In the genomic region with DNA sequence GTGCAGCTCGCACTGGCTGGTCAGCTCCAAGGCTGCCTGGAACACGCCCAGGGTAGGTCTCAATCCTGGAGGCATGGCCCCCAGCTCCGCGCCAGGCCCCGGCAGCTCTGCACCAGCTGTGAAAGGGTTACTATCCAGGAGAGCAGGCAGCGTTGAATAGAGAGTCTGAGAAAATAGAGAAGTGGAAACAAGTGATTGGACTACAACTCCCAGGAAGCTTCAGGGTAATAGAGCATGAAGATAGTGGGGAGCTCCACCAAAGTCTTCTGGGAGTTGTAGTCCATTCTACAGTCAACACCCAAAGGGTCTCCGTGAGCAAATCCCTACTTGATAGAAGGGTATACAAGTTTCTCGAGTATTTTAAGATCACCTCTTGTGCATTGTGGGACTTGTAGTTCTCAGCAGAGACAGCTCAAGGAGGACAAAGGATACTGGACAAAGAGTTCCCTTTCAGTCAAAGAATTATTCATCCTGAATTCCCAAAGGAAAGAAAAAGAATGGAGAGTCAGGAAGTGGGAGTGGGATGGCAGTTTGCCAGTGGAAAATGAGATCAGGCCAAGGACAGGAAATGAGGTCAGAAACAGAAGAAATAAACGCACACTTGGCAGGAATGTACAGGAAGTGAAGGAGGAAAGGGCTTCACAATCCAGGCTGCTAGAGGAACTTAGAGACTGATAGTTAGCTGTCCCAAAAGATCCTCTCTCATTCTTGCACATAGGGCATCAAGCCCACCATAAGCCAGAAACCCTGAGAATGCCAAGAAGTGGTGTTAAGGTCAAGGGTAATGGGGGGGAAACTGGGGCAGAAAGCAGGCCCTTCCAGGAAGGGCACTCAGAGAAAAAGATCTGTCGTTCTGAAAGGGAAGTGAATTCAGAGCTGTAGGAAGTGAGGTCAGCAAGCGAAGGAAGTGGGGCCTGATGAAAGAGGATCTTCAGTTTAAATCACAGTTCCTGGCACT, we compare ENCODE assay signal across 1 cellular context.
TF ChIP-seq lines count a peak whose summit lies in the region.

No MANE protein-coding gene starts in this region.

TF ChIP-seq in SK-N-SH treated with all-trans-retinoic acid at 6 μM for 48 hours, 23 proteins besides CTCF, POLR2A, EP300 and RAD21 (continued from another document):
- TF ChIP-seq ESRRG (CRISPR knock-in tag; IDR thresholded peaks at IDR 0.05), result no peak
- TF ChIP-seq SNAI2 (CRISPR knock-in tag; IDR thresholded peaks at IDR 0.05), result no peak
- no peak for TF ChIP-seq ZNF565 (CRISPR knock-in tag; conservative IDR thresholded peaks at IDR 0.05; ENCODE audit: low read depth)
